Comparison of ENCODE assay signal across 1 cellular context in the genomic region with DNA sequence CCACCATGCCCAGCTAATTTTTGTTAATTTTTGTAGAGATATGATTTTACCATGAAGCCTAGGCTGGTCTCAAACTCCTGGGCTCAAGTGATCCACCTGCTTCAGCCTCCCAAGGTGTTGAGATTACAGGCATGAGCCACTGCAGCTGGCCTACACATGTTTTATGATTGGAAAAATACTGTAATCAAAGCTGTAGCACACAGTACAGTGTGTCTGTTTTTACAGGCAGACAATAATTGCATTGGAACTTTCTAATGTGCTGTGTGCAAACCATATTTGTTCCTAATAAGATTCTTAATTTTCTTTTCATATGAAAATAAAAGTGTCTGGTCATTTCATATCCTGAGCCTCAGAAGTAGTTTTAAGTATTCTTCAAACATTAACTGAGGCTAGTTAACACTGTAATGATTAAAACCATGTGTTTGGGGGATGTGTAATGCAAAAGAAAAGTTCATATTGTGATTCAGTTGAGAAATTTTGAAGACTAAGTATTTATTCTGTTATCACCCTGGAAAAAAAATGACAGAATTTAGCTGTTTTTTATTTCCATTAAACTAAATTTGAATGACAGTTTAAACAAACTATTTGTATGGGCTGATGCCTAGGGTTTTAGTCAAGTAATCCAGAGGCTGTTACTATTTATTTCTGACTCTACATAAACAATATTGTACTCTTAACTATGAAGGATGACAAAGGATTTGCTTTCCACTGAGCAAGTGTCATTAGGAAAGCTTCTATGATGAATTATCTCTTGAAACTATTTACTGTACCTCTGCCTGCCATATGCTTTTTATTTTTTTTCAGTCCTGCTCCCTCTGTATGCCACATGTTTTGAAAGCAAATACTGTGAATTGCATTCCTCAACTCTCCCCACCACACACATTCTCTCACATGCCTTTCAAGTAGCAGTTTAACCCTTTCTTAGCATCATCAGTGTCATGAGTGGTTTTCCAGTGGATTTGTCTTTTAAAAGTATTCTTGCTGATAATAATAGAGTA.
TF ChIP-seq lines count a peak whose summit lies in the region.

No MANE protein-coding gene starts in this region.

TF ChIP-seq in GM23338, 12 proteins besides CTCF, POLR2A, EP300 and RAD21 (continued from another document):
- TF ChIP-seq ZNF331 (CRISPR knock-in tag; IDR thresholded peaks at IDR 0.05; ENCODE audit: low read depth) = no peak
- TF ChIP-seq EZH2phosphoT487 (IDR thresholded peaks at IDR 0.05; ENCODE audit: unreplicated experiment) = no peak
- no peak for TF ChIP-seq JUNB (IDR thresholded peaks at IDR 0.05; ENCODE audit: unreplicated experiment)
- TF ChIP-seq EZH2 (IDR thresholded peaks at IDR 0.05; ENCODE audit: low read depth, unreplicated experiment) = no peak
- TF ChIP-seq, protein P1, sequence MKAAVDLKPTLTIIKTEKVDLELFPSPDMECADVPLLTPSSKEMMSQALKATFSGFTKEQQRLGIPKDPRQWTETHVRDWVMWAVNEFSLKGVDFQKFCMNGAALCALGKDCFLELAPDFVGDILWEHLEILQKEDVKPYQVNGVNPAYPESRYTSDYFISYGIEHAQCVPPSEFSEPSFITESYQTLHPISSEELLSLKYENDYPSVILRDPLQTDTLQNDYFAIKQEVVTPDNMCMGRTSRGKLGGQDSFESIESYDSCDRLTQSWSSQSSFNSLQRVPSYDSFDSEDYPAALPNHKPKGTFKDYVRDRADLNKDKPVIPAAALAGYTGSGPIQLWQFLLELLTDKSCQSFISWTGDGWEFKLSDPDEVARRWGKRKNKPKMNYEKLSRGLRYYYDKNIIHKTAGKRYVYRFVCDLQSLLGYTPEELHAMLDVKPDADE (IDR thresholded peaks at IDR 0.05) = no peak
- no peak for TF ChIP-seq STAT1 (IDR thresholded peaks at IDR 0.05; ENCODE audit: unreplicated experiment)
- no peak for TF ChIP-seq CREB1 (CRISPR knock-in tag; IDR thresholded peaks at IDR 0.05; ENCODE audit: low read depth)
